24 cellular contexts compared by ENCODE assay signal in genomic region chr18:42617086-42617725, GRCh38.
"Had no signal": no experiment of that assay in that cellular context is flagged by ENCODE, and none has a peak within 500 bp of the region (broad histone marks: within the 10 kb centered on the region; RNA-seq: fewer than 3 reads in every experiment).

No MANE protein-coding gene starts in this region.

- H3K27ac ChIP-seq: coronary artery, dorsolateral prefrontal cortex, foreskin keratinocyte, heart left ventricle, left lung, stomach, thyroid gland, upper lobe of left lung, vagina, VCaP had no signal

- H3K27me3 ChIP-seq: dorsolateral prefrontal cortex, foreskin keratinocyte, heart left ventricle, left lung, stomach, thyroid gland, upper lobe of left lung, vagina had no signal

- H3K9me3 ChIP-seq: heart left ventricle, left lung, mucosa of descending colon, stomach, thyroid gland, upper lobe of left lung, vagina had no signal

- H3K4me3 ChIP-seq: coronary artery, dorsolateral prefrontal cortex, heart left ventricle, left lung, lung, mucosa of descending colon, stomach, thyroid gland, upper lobe of left lung, vagina had no signal

- DNase-seq: activated CD4-positive, alpha-beta T cell treated with anti-CD3 and anti-CD28 coated beads for 4 hours; activated CD4-positive, alpha-beta T cell treated with anti-CD3 and anti-CD28 coated beads, Interleukin-2, amount 50 U/mL, for 4 hours; activated effector memory CD4-positive, alpha-beta T cell treated with Interleukin-2 at 50 U/mL for 16 hours; activated naive CD4-positive, alpha-beta T cell treated with Interleukin-2 at 50 U/mL for 16 hours; anterior cingulate cortex; cerebellar nuclear complex; effector memory CD8-positive, alpha-beta T cell; foreskin keratinocyte; heart left ventricle; kidney glomerular epithelial cell; left lung; mucosa of descending colon; right cardiac atrium; stimulated activated CD4-positive, alpha-beta T cell treated with anti-CD3 and anti-CD28 coated beads, Interleukin-15, amount 100 ng/mL, for 24 hours; stimulated activated CD4-positive, alpha-beta T cell treated with anti-CD3 and anti-CD28 coated beads, Interleukin-2, amount 100 ng/mL, for 24 hours; stimulated activated naive B cell treated with anti-CD40 and anti-IgM and Interleukin-4, amounts not matched to agents 10 μg/mL and 1 μg/mL and 100 μg/mL, for 72 hours; stomach; thyroid gland; upper lobe of left lung had no signal

- H3K4me1 ChIP-seq: foreskin keratinocyte, left lung, stomach, upper lobe of left lung, vagina had no signal

- H3K36me3 ChIP-seq: heart left ventricle, left lung, stomach, thyroid gland, upper lobe of left lung, vagina had no signal
